ENCODE assay signal across 2 cellular contexts in genomic region chr11:68325894-68326220, GRCh38.
TF ChIP-seq lines count a peak whose summit lies in the region.

No MANE protein-coding gene starts in this region.

TF ChIP-seq in GM23338, 12 proteins besides CTCF, POLR2A, EP300 and RAD21 (continued from another document):
- TF ChIP-seq ZNF462 (CRISPR knock-in tag; IDR thresholded peaks at IDR 0.05) (no peak), JUNB (IDR thresholded peaks at IDR 0.05; ENCODE audit: unreplicated experiment) (no peak), EZH2 (IDR thresholded peaks at IDR 0.05; ENCODE audit: low read depth, unreplicated experiment) (no peak), NANOG (IDR thresholded peaks at IDR 0.05; ENCODE audit: borderline replicate concordance) (no peak), EZH2phosphoT487 (IDR thresholded peaks at IDR 0.05; ENCODE audit: unreplicated experiment) (no peak), ZNF114 (CRISPR knock-in tag; IDR thresholded peaks at IDR 0.05) (no peak), POLR2AphosphoS5 (IDR thresholded peaks at IDR 0.05; ENCODE audit: low read depth) (no peak), CREB1 (CRISPR knock-in tag; IDR thresholded peaks at IDR 0.05; ENCODE audit: low read depth) (no peak), STAT1 (IDR thresholded peaks at IDR 0.05; ENCODE audit: unreplicated experiment) (no peak)
- TF ChIP-seq, protein P1, sequence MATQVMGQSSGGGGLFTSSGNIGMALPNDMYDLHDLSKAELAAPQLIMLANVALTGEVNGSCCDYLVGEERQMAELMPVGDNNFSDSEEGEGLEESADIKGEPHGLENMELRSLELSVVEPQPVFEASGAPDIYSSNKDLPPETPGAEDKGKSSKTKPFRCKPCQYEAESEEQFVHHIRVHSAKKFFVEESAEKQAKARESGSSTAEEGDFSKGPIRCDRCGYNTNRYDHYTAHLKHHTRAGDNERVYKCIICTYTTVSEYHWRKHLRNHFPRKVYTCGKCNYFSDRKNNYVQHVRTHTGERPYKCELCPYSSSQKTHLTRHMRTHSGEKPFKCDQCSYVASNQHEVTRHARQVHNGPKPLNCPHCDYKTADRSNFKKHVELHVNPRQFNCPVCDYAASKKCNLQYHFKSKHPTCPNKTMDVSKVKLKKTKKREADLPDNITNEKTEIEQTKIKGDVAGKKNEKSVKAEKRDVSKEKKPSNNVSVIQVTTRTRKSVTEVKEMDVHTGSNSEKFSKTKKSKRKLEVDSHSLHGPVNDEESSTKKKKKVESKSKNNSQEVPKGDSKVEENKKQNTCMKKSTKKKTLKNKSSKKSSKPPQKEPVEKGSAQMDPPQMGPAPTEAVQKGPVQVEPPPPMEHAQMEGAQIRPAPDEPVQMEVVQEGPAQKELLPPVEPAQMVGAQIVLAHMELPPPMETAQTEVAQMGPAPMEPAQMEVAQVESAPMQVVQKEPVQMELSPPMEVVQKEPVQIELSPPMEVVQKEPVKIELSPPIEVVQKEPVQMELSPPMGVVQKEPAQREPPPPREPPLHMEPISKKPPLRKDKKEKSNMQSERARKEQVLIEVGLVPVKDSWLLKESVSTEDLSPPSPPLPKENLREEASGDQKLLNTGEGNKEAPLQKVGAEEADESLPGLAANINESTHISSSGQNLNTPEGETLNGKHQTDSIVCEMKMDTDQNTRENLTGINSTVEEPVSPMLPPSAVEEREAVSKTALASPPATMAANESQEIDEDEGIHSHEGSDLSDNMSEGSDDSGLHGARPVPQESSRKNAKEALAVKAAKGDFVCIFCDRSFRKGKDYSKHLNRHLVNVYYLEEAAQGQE (IDR thresholded peaks at IDR 0.05; ENCODE audit: unreplicated experiment) = no peak
TF ChIP-seq in GM23338: peak in this region for 0.

TF ChIP-seq in liver, 16 proteins besides CTCF, POLR2A, EP300 and RAD21 (continued from another document):
- TF ChIP-seq, protein P1 (IDR thresholded peaks at IDR 0.05) = no peak
- TF ChIP-seq JUND (IDR thresholded peaks at IDR 0.05) (no peak), MAX (IDR thresholded peaks at IDR 0.05) (no peak), GABPA (IDR thresholded peaks at IDR 0.05 in 1 of 2, conservative IDR thresholded peaks at IDR 0.05 in 1 of 2) (no peak), EGR1 (IDR thresholded peaks at IDR 0.05; ENCODE audit: low read depth in 2 of 2) (no peak), RXRA (IDR thresholded peaks at IDR 0.05) (no peak), TAF1 (conservative IDR thresholded peaks at IDR 0.05) (no peak), HNF4G (IDR thresholded peaks at IDR 0.05) (no peak), FOXA2 (IDR thresholded peaks at IDR 0.05) (no peak), NR2F2 (IDR thresholded peaks at IDR 0.05) (no peak)
